Comparison of ENCODE assay signal across 11 cellular contexts in genomic region chr4:143382539-143382938, GRCh38. TPM values are rescaled to one million over a fixed set of nuclear protein-coding genes. Genes with fewer than 3 reads are reported as not detected.
DNase-seq lines count a peak whose midpoint lies in the region; TF ChIP-seq lines count a peak whose summit lies in the region.
"Had no signal": no experiment of that assay in that cellular context is flagged by ENCODE, and none has a peak within 500 bp of the region (broad histone marks: within the 10 kb centered on the region; RNA-seq: fewer than 3 reads in every experiment).

No MANE protein-coding gene starts in this region.

- H3K9me2 ChIP-seq in SK-N-SH = no peaks in the 10 kb centered on the region

- no peak for TF ChIP-seq EP300 in SK-N-SH (IDR thresholded peaks at IDR 0.05; ENCODE audit: borderline replicate concordance in 1 of 2, low read depth in 1 of 2, low read length in 1 of 2)

- TF ChIP-seq CTCF in SK-N-SH (IDR thresholded peaks at IDR 0.05) (no peak), foreskin fibroblast (IDR thresholded peaks at IDR 0.05; ENCODE audit: low read depth, low read length) (no peak)

- peak overlapping the region; percentile 76 for H3K4me2 ChIP-seq in SK-N-SH

- no peak for TF ChIP-seq RAD21 in SK-N-SH (IDR thresholded peaks at IDR 0.05; ENCODE audit: low read length)

- H3K9ac ChIP-seq in SK-N-SH = peak overlapping the region; percentile 67

- H3K4me3 ChIP-seq in SK-N-SH (ENCODE audit: low read depth in 2 of 2, low read length in 1 of 2) (peak overlapping the region in 1 of 2 experiments; percentile 45; a peak in 2 of 4 replicates), foreskin fibroblast (ENCODE audit: low read depth in 1 of 2, low read length in 2 of 2) (peak overlapping the region; percentile 3 to 13)

- no peaks in the 10 kb centered on the region for H3K27me3 ChIP-seq in SK-N-SH (ENCODE audit: insufficient read depth)

- no peaks in the 10 kb centered on the region for H3K4me1 Mint-ChIP-seq in activated T-cell treated with anti-CD3 and anti-CD28 coated beads, Interleukin-2, amount 50 U/mL, for 24 hours (ENCODE audit: low read depth)

- H2AFZ ChIP-seq in SK-N-SH (ENCODE audit: low read depth) = peak overlapping the region; percentile 37; the same call in 1 of the 2 replicates

- H3K27ac Mint-ChIP-seq in activated T-cell treated with anti-CD3 and anti-CD28 coated beads, Interleukin-2, amount 50 U/mL, for 24 hours = no peak overlapping the region

- 22% methylated on average over 4 of the region's 4 CpGs for whole genome bisulfite sequencing in SK-N-SH (ENCODE audit: low lambda C conversion rate)

- no peaks in the 10 kb centered on the region for H3K36me3 ChIP-seq in SK-N-SH (replicated peaks in 1 of 2; ENCODE audit: control insufficient read depth in 1 of 2, insufficient read depth in 2 of 2, low read length in 1 of 2)

- peak; percentile 4 for DNase-seq in Daoy (ENCODE audit: low read depth)
- no peak for DNase-seq in SK-N-SH
- DNase-seq in foreskin fibroblast = no peak
- peak; percentile 74 for DNase-seq in renal cortical epithelial cell (ENCODE audit: low read depth)
- no peak for DNase-seq in activated T-cell treated with anti-CD3 and anti-CD28 coated beads for 4 hours
- no peak for DNase-seq in activated T-cell treated with anti-CD3 and anti-CD28 coated beads, Interleukin-2, amount 50 U/mL, for 24 hours
- DNase-seq in CD1c-positive myeloid dendritic cell (ENCODE audit: extremely low spot score) = no peak
- DNase-seq in C1 segment of cervical spinal cord (lab: John Stamatoyannopoulos, UW) = no peak
- DNase-seq: EL; KG1; stimulated activated CD4-positive, alpha-beta T cell treated with anti-CD3 and anti-CD28 coated beads, Interleukin-4, amount 100 ng/mL, for 1 hour had no signal

- no peaks in the 10 kb centered on the region for H3K9me3 Mint-ChIP-seq in activated T-cell treated with anti-CD3 and anti-CD28 coated beads, Interleukin-2, amount 50 U/mL, for 24 hours

- H3K4me1 ChIP-seq in SK-N-SH (ENCODE audit: control insufficient read depth in 1 of 2, insufficient read depth in 2 of 2, low read depth in 1 of 2, low read length in 1 of 2) = peaks cover 32 to 43% of the 10 kb centered on the region in 2 experiments

- H3F3A ChIP-seq in SK-N-SH (replicated peaks; ENCODE audit: insufficient read depth) = peaks cover 18% of the 10 kb centered on the region

- H3K79me2 ChIP-seq in SK-N-SH (ENCODE audit: insufficient read depth) = peaks cover 73% of the 10 kb centered on the region

- no peaks in the 10 kb centered on the region for H4K20me1 ChIP-seq in SK-N-SH (ENCODE audit: insufficient read depth)

- peak overlapping the region; percentile 86 to 88 for H3K27ac ChIP-seq in SK-N-SH (ENCODE audit: low read depth in 2 of 2, low read length in 1 of 2)

- H3K4me3 Mint-ChIP-seq in activated T-cell treated with anti-CD3 and anti-CD28 coated beads, Interleukin-2, amount 50 U/mL, for 24 hours = no peak overlapping the region

- H3K9me3 ChIP-seq in SK-N-SH = no peaks in the 10 kb centered on the region

- CTCF ChIA-PET in SK-N-SH (lab: Yijun Ruan, JAX) = interaction anchor here (0.6 kb wide), 1 partner anchor 130 kb away, joined by 3 read pairs; no protein-coding TSS in a partner anchor

- H3K27me3 Mint-ChIP-seq in activated T-cell treated with anti-CD3 and anti-CD28 coated beads, Interleukin-2, amount 50 U/mL, for 24 hours = peaks cover 5% of the 10 kb centered on the region

- no peaks in the 10 kb centered on the region for H3K36me3 Mint-ChIP-seq in activated T-cell treated with anti-CD3 and anti-CD28 coated beads, Interleukin-2, amount 50 U/mL, for 24 hours (ENCODE audit: low read depth)

- POLR2A ChIA-PET in SK-N-SH (lab: Yijun Ruan, JAX) = no interaction called here

TF ChIP-seq in SK-N-SH, 30 proteins besides CTCF, POLR2A, EP300 and RAD21:
- TF ChIP-seq MAX (IDR thresholded peaks at IDR 0.05; ENCODE audit: low read depth) (0 out of 2 replicates have a peak, but pooled peaks have one; percentile 11), USF1 (IDR thresholded peaks at IDR 0.05; ENCODE audit: borderline replicate concordance, low read depth) (no peak)
TF ChIP-seq in SK-N-SH: peak in this region for 1.

RNA-seq across cellular contexts. Expression of gene GAB1, which starts 45.9 kb away (rescaled TPM):
- 5.3 and 6.7 TPM in 2 replicates for total RNA-seq in Daoy (2014; rRNA removed; shearing (Covaris generic))
- 3.7 and 4.4 TPM in 2 replicates for polyA plus RNA-seq in SK-N-SH (2012; rRNA removed)
- polyA plus RNA-seq in SK-N-SH (2012; cell fraction: cytosol; rRNA removed) = 4.0 and 4.1 TPM in 2 replicates
- polyA plus RNA-seq in SK-N-SH (2012; cell fraction: nucleus; rRNA removed) = 6.2 and 7.7 TPM in 2 replicates
- 12.0 and 13.2 TPM in 2 replicates for total RNA-seq in renal cortical epithelial cell

Comparison
In these comparisons a context has a peak if more than half of its experiments do, and no peak if none do; other contexts are left out.
1. DNase-seq: peak in Daoy (single experiment) and renal cortical epithelial cell (single experiment); none in SK-N-SH (single experiment), foreskin fibroblast (0 of 2), activated T-cell treated with anti-CD3 and anti-CD28 coated beads for 4 hours (single experiment), activated T-cell treated with anti-CD3 and anti-CD28 coated beads, Interleukin-2, amount 50 U/mL, for 24 hours (single experiment), CD1c-positive myeloid dendritic cell (single experiment) and C1 segment of cervical spinal cord (0 of 14).